Comparison of ENCODE assay signal across 1 cellular context in the genomic region with DNA sequence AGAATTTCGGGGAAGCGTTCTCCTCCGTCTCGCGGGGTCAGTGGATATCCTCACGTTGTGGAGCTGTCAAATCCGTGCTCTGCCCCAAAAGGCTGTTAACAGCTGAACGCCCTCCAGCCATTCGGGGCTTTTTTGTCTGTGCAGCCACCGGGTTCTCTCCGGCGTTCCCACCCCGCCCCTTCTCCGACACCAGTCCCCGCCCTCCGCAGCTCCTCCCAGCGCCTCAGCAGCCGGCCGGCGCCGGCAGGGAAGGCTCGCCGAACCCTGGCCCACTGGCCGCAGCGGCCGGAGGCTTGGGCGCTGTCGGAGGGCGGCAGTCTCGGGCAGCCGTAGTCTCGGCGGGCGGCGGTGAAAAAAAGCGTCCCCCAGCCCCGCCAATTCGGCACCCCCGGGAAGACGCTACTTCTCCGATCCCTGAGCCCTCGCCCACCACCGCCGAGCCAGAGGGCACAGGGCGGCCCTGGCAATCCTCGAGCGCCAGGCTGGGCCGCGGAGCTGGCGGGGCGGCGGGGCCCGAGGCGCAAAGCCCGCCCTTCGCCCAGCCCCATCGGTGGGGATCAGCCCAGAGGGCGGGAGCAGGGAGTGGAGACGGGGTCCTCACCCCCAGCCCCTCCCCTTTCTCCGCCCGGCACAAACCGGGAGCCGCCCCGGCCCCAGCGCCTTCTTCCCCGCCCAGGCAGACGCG.
TF ChIP-seq lines count a peak whose summit lies in the region.

Gene SESN1, minus strand, starts transcription at position 496 of the 685 bp plus-strand sequence. CDS start 773 bp downstream, outside the sequence.

TF ChIP-seq in GM12878, 131 proteins besides CTCF, POLR2A, EP300 and RAD21 (continued from another document and continues in another):
- TF ChIP-seq SKIL (IDR thresholded peaks at IDR 0.05; ENCODE audit: low read depth, poor library complexity, severe bottlenecking) (no peak), MEF2B (IDR thresholded peaks at IDR 0.05; ENCODE audit: partially characterized antibody, poor library complexity, severe bottlenecking) (no peak), ZBED1 (IDR thresholded peaks at IDR 0.05; ENCODE audit: borderline replicate concordance) (no peak), EGR1 (IDR thresholded peaks at IDR 0.05; ENCODE audit: borderline replicate concordance in 1 of 2, low read depth in 2 of 2, low read length in 2 of 2) (no peak), KAT2A (conservative IDR thresholded peaks at IDR 0.05; ENCODE audit: control insufficient read depth, low read depth, low read length) (no peak), PAX8 (IDR thresholded peaks at IDR 0.05) (no peak), ZBTB4 (CRISPR knock-in tag; IDR thresholded peaks at IDR 0.05) (no peak), RCOR1 (conservative IDR thresholded peaks at IDR 0.05; ENCODE audit: low read depth, low read length) (no peak), FOS (IDR thresholded peaks at IDR 0.05; ENCODE audit: borderline replicate concordance, extremely low read depth, insufficient read length) (no peak), NR2C1 (IDR thresholded peaks at IDR 0.05) (no peak), CBFB (IDR thresholded peaks at IDR 0.05; ENCODE audit: low read depth) (no peak), BMI1 (IDR thresholded peaks at IDR 0.05; ENCODE audit: borderline replicate concordance) (no peak), SUZ12 (IDR thresholded peaks at IDR 0.05; ENCODE audit: unreplicated experiment) (no peak), TAF1 (IDR thresholded peaks at IDR 0.05; ENCODE audit: borderline replicate concordance, low read depth, low read length) (peak; percentile 48; the same call in 1 of the 2 replicates), ZNF384 (IDR thresholded peaks at IDR 0.05; ENCODE audit: borderline replicate concordance, low read depth, low read length) (no peak), TCF7 (IDR thresholded peaks at IDR 0.05; ENCODE audit: borderline replicate concordance) (no peak), SUPT20H (IDR thresholded peaks at IDR 0.05; ENCODE audit: borderline replicate concordance, control insufficient read depth, low read depth, low read length) (no peak), DPF2 (IDR thresholded peaks at IDR 0.05) (peak; percentile 95), IKZF1 (conservative IDR thresholded peaks at IDR 0.05) (peak; percentile 41; the same call in 1 of the 2 replicates), POU2F2 (IDR thresholded peaks at IDR 0.05; ENCODE audit: borderline replicate concordance, low read depth, low read length) (no peak), CBX3 (IDR thresholded peaks at IDR 0.05; ENCODE audit: borderline replicate concordance, low read depth) (no peak), CREB1 (IDR thresholded peaks at IDR 0.05; ENCODE audit: low read depth) (no peak), NFIC (IDR thresholded peaks at IDR 0.05; ENCODE audit: low read depth, low read length) (no peak), ZSCAN29 (IDR thresholded peaks at IDR 0.05) (no peak; the same call in 1 of the 2 replicates), IRF4 (IDR thresholded peaks at IDR 0.05; ENCODE audit: low read depth, low read length) (no peak), POLR2AphosphoS5 (IDR thresholded peaks at IDR 0.05; ENCODE audit: low read length) (peak; percentile 43), YBX1 (IDR thresholded peaks at IDR 0.05) (no peak), MAX (IDR thresholded peaks at IDR 0.05; ENCODE audit: low read depth, low read length) (no peak), HDAC2 (IDR thresholded peaks at IDR 0.05) (no peak), ASH2L (IDR thresholded peaks at IDR 0.05; ENCODE audit: borderline replicate concordance, low read depth) (0 out of 2 replicates have a peak, but pooled peaks have one; percentile 5), SMAD5 (IDR thresholded peaks at IDR 0.05; ENCODE audit: low read depth) (no peak), KLF5 (IDR thresholded peaks at IDR 0.05; ENCODE audit: partially characterized antibody) (peak; percentile 34), MXI1 (IDR thresholded peaks at IDR 0.05; ENCODE audit: low read depth, low read length) (no peak; the same call in none of the 2 replicates)
- TF ChIP-seq, protein P1, sequence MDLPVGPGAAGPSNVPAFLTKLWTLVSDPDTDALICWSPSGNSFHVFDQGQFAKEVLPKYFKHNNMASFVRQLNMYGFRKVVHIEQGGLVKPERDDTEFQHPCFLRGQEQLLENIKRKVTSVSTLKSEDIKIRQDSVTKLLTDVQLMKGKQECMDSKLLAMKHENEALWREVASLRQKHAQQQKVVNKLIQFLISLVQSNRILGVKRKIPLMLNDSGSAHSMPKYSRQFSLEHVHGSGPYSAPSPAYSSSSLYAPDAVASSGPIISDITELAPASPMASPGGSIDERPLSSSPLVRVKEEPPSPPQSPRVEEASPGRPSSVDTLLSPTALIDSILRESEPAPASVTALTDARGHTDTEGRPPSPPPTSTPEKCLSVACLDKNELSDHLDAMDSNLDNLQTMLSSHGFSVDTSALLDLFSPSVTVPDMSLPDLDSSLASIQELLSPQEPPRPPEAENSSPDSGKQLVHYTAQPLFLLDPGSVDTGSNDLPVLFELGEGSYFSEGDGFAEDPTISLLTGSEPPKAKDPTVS (IDR thresholded peaks at IDR 0.05; ENCODE audit: low read depth, low read length), result no peak
- TF ChIP-seq, protein P2, sequence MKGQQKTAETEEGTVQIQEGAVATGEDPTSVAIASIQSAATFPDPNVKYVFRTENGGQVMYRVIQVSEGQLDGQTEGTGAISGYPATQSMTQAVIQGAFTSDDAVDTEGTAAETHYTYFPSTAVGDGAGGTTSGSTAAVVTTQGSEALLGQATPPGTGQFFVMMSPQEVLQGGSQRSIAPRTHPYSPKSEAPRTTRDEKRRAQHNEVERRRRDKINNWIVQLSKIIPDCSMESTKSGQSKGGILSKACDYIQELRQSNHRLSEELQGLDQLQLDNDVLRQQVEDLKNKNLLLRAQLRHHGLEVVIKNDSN (IDR thresholded peaks at IDR 0.05; ENCODE audit: borderline replicate concordance, extremely low read length, insufficient read depth, low read depth, low read length), result no peak
- TF ChIP-seq, protein P3, sequence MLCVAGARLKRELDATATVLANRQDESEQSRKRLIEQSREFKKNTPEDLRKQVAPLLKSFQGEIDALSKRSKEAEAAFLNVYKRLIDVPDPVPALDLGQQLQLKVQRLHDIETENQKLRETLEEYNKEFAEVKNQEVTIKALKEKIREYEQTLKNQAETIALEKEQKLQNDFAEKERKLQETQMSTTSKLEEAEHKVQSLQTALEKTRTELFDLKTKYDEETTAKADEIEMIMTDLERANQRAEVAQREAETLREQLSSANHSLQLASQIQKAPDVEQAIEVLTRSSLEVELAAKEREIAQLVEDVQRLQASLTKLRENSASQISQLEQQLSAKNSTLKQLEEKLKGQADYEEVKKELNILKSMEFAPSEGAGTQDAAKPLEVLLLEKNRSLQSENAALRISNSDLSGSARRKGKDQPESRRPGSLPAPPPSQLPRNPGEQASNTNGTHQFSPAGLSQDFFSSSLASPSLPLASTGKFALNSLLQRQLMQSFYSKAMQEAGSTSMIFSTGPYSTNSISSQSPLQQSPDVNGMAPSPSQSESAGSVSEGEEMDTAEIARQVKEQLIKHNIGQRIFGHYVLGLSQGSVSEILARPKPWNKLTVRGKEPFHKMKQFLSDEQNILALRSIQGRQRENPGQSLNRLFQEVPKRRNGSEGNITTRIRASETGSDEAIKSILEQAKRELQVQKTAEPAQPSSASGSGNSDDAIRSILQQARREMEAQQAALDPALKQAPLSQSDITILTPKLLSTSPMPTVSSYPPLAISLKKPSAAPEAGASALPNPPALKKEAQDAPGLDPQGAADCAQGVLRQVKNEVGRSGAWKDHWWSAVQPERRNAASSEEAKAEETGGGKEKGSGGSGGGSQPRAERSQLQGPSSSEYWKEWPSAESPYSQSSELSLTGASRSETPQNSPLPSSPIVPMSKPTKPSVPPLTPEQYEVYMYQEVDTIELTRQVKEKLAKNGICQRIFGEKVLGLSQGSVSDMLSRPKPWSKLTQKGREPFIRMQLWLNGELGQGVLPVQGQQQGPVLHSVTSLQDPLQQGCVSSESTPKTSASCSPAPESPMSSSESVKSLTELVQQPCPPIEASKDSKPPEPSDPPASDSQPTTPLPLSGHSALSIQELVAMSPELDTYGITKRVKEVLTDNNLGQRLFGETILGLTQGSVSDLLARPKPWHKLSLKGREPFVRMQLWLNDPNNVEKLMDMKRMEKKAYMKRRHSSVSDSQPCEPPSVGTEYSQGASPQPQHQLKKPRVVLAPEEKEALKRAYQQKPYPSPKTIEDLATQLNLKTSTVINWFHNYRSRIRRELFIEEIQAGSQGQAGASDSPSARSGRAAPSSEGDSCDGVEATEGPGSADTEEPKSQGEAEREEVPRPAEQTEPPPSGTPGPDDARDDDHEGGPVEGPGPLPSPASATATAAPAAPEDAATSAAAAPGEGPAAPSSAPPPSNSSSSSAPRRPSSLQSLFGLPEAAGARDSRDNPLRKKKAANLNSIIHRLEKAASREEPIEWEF (IDR thresholded peaks at IDR 0.05; ENCODE audit: insufficient replicate concordance, low read depth, low read length), result no peak
- TF ChIP-seq, protein P4, sequence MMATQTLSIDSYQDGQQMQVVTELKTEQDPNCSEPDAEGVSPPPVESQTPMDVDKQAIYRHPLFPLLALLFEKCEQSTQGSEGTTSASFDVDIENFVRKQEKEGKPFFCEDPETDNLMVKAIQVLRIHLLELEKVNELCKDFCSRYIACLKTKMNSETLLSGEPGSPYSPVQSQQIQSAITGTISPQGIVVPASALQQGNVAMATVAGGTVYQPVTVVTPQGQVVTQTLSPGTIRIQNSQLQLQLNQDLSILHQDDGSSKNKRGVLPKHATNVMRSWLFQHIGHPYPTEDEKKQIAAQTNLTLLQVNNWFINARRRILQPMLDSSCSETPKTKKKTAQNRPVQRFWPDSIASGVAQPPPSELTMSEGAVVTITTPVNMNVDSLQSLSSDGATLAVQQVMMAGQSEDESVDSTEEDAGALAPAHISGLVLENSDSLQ (IDR thresholded peaks at IDR 0.05), result 0 out of 2 replicates have a peak, but pooled peaks have one; percentile 15
- TF ChIP-seq, protein P5, sequence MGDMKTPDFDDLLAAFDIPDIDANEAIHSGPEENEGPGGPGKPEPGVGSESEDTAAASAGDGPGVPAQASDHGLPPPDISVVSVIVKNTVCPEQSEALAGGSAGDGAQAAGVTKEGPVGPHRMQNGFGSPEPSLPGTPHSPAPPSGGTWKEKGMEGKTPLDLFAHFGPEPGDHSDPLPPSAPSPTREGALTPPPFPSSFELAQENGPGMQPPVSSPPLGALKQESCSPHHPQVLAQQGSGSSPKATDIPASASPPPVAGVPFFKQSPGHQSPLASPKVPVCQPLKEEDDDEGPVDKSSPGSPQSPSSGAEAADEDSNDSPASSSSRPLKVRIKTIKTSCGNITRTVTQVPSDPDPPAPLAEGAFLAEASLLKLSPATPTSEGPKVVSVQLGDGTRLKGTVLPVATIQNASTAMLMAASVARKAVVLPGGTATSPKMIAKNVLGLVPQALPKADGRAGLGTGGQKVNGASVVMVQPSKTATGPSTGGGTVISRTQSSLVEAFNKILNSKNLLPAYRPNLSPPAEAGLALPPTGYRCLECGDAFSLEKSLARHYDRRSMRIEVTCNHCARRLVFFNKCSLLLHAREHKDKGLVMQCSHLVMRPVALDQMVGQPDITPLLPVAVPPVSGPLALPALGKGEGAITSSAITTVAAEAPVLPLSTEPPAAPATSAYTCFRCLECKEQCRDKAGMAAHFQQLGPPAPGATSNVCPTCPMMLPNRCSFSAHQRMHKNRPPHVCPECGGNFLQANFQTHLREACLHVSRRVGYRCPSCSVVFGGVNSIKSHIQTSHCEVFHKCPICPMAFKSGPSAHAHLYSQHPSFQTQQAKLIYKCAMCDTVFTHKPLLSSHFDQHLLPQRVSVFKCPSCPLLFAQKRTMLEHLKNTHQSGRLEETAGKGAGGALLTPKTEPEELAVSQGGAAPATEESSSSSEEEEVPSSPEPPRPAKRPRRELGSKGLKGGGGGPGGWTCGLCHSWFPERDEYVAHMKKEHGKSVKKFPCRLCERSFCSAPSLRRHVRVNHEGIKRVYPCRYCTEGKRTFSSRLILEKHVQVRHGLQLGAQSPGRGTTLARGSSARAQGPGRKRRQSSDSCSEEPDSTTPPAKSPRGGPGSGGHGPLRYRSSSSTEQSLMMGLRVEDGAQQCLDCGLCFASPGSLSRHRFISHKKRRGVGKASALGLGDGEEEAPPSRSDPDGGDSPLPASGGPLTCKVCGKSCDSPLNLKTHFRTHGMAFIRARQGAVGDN (IDR thresholded peaks at IDR 0.05), result peak; percentile 68
